In the genomic region with DNA sequence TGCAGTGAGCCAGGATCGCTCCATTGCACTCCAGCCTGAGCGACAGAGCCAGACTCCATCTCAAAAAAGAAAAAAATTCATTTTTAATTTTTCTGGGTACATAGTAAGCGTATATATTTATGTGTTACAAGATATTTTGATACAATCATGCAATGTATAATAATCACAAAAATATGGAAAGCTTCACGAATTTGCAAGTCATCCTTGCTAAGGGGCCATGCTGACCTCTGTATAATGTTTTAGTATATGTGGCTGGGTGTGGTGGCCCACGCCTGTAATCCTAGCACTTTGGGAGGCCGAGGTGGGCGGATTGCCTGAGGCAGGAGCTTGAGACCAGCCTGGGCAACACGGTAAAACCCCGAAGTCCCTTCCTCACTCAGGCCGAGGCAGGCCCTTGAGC, we compare ENCODE assay signal across 10 cellular contexts.
"Had no signal": no experiment of that assay in that cellular context is flagged by ENCODE, and none has a peak within 500 bp of the region (broad histone marks: within the 10 kb centered on the region; RNA-seq: fewer than 3 reads in every experiment).

No MANE protein-coding gene starts in this region.

- H3K4me3 ChIP-seq: GM23338 had no signal

- FAIRE-seq: H1, H54 had no signal

- DNase-seq: H9, HCEC 1CT, HFFc6, Kasumi-1, KG1 had no signal

- H3K27me3 Mint-ChIP-seq: IgD-negative memory B cell had no signal

- ATAC-seq: GM23338 had no signal

- H3K4me3 Mint-ChIP-seq: GM23338, H9, HFFc6, IgD-negative memory B cell had no signal

- H3K9me3 Mint-ChIP-seq: HFFc6, IgD-negative memory B cell had no signal

- H3K27ac Mint-ChIP-seq: GM23338, H9, HFFc6, IgD-negative memory B cell had no signal

- H2AFZ ChIP-seq: GM23338 had no signal

- H3K36me3 Mint-ChIP-seq: IgD-negative memory B cell had no signal

- H3K4me2 ChIP-seq: GM23338 had no signal

- H3K27ac ChIP-seq: HL-60 had no signal
